In the genomic region with DNA sequence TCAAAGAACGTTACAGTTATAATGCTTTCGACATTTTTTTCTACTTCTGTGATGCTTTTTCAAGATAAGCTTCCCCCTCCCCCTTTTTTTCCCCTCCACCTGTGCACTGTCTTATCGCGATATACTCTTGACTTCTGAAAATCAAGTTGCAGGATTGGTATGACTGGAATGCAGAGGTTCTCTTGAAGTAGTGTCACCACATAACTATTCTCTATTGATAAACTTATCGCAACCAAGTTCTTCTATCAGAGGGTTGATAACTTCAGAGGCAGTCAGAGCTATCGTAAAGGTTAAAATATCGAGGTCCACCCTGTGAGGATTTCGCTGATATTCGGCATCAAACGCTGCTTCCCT, we compare ENCODE assay signal across 8 cellular contexts. TPM values are rescaled to one million over a fixed set of nuclear protein-coding genes. Genes with fewer than 3 reads are reported as not detected.
A peak's percentile ranks its signal among the peaks of the same experiment; 100 is the strongest.
DNase-seq lines count a peak whose midpoint lies in the region; ATAC-seq, FAIRE-seq and TF ChIP-seq lines count a peak whose summit lies in the region.

No MANE protein-coding gene starts in this region.

- ATAC-seq in pancreas (no peak), HG02763 (IDR thresholded peaks at IDR 0.05; ENCODE audit: unreplicated experiment) (no peak), GM21717 (IDR thresholded peaks at IDR 0.05; ENCODE audit: unreplicated experiment) (no peak)

- H3K27me3 ChIP-seq in GM23248 (replicated peaks; ENCODE audit: insufficient read depth) (no peaks in the 10 kb centered on the region), pancreas (no peaks in the 10 kb centered on the region)

- H3K27ac ChIP-seq in GM23248 (peak overlapping the region; percentile 76), epithelial cell of prostate (peak overlapping the region; percentile 63), pancreas (peak overlapping the region; percentile 71 to 90 (median 84))

- WGBS in GM23248 (ENCODE audit: low coverage in 1 of 2, low lambda C conversion rate in 2 of 2, missing lambda C conversion rate in 2 of 2), 2 experiments = 1% methylated on average over 10 of the region's 10 CpGs
- WGBS in pancreas, 2 donors = 1% methylated on average over 10 of the region's 10 CpGs

- DNase-seq in GM23248 (no peak), RPMI7951 (ENCODE audit: low read depth) (peak; percentile 29), epithelial cell of prostate (ENCODE audit: low read depth, low spot score) (no peak), pancreas (no peak), A172 (ENCODE audit: low spot score) (no peak), NCI-H2227 treated with DMSO at 0.1 percent for 48 hours (lab: John Stamatoyannopoulos, UW) (no peak)

- peak overlapping the region; percentile 84 for H3K9ac ChIP-seq in GM23248

- peaks cover 7% of the 10 kb centered on the region; the same call in 1 of the 2 replicates for H3F3A ChIP-seq in GM23248 (ENCODE audit: insufficient read depth)

- in situ Hi-C loops in GM23248 (cut with MboI) = no loop called here

- TF ChIP-seq CTCF in pancreas (IDR thresholded peaks at IDR 0.05) = no peak

- intact Hi-C loops in pancreas (cut with DNase I) = loop anchor here in 2 of 3 donors (10.0 kb wide), 3 partner anchors 94 to 434 kb away; a partner anchor contains a TSS

- H3K9me2 ChIP-seq in GM23248 (ENCODE audit: insufficient read depth) = no peaks in the 10 kb centered on the region

- H3K9me3 ChIP-seq in GM23248 (ENCODE audit: low read depth) = no peaks in the 10 kb centered on the region
- H3K9me3 ChIP-seq in pancreas = no peaks in the 10 kb centered on the region

- H2AFZ ChIP-seq in GM23248 = peak overlapping the region; percentile 87

- H4K20me1 ChIP-seq in GM23248 (ENCODE audit: insufficient read depth) = no peaks in the 10 kb centered on the region

- H3K4me3 ChIP-seq in GM23248 (peak overlapping the region; percentile 89), pancreas (peak overlapping the region; percentile 62 to 91 (median 84))

- peaks cover 24% of the 10 kb centered on the region for H3K79me2 ChIP-seq in GM23248 (ENCODE audit: insufficient read depth)

- no peak for FAIRE-seq in pancreas (lab: Jason Lieb, UNC)

- H3K36me3 ChIP-seq in GM23248 (ENCODE audit: low read depth) (no peaks in the 10 kb centered on the region), pancreas (no peaks in the 10 kb centered on the region)

- H3K4me1 ChIP-seq in GM23248 (ENCODE audit: insufficient read depth) = peaks cover 8% of the 10 kb centered on the region
- peaks cover 0 to 11% (median 10%) of the 10 kb centered on the region in 3 donors for H3K4me1 ChIP-seq in pancreas

- H3K4me2 ChIP-seq in GM23248 (ENCODE audit: unreplicated experiment) = peak overlapping the region; percentile 95

RNA-seq across cellular contexts. Expression of a gene that starts 0.8 kb away (rescaled TPM):
- 12.3 and 14.3 TPM in 2 replicates for total RNA-seq in GM23248 (2014; rRNA removed; shearing (Covaris generic))
- polyA plus RNA-seq in GM23248 (2016; fragmentation: Nextera tagmentation; extraction: Ambion mirVana) (14.9 and 16.3 TPM in 2 replicates), pancreas (10 to 100 TPM in 1 of 2 donors, 1 to 10 TPM in 1; 6.7 to 10.8 TPM)
- 17.1 and 19.0 TPM in 2 replicates for total RNA-seq in RPMI7951 (2014; rRNA removed; shearing (Covaris generic))
- 1 to 10 TPM; 3.3 to 7.5 (median 5.2) TPM for total RNA-seq in pancreas
- 29.3 and 34.2 TPM in 2 replicates for total RNA-seq in A172 (2014; rRNA removed; shearing (Covaris generic))

RNA-seq across cellular contexts. Expression of a gene that starts 6.5 kb away (rescaled TPM):
- total RNA-seq in GM23248 (2014; rRNA removed; shearing (Covaris generic)) = 3.4 and 3.9 TPM in 2 replicates
- 2.5 and 3.2 TPM in 2 replicates for polyA plus RNA-seq in GM23248 (2016; fragmentation: Nextera tagmentation; extraction: Ambion mirVana)
- 5.3 and 8.8 TPM in 2 replicates for total RNA-seq in RPMI7951 (2014; rRNA removed; shearing (Covaris generic))
- total RNA-seq in pancreas = 1 to 10 TPM in 1 of 6 donors, under 1 TPM in 5; 0.63 to 1.1 (median 0.80) TPM
- 1 to 10 TPM; 1.3 to 3.9 TPM for polyA plus RNA-seq in pancreas
- total RNA-seq in A172 (2014; rRNA removed; shearing (Covaris generic)) = 9.4 and 15.8 TPM in 2 replicates

RNA-seq across cellular contexts. Expression of a gene that starts 24.2 kb away (rescaled TPM):
- total RNA-seq in GM23248 (2014; rRNA removed; shearing (Covaris generic)) = not detected in 2 replicates
- polyA plus RNA-seq in GM23248 (2016; fragmentation: Nextera tagmentation; extraction: Ambion mirVana) (not detected in 2 replicates), pancreas (not detected)
- not detected in 2 replicates for total RNA-seq in RPMI7951 (2014; rRNA removed; shearing (Covaris generic))
- total RNA-seq in pancreas = not detected
- total RNA-seq in A172 (2014; rRNA removed; shearing (Covaris generic)) = not detected in 2 replicates

RNA-seq across cellular contexts. Expression of a gene that starts 40.4 kb away (rescaled TPM):
- 2.1 TPM in 1 of 2 replicates, not detected in the other for total RNA-seq in GM23248 (2014; rRNA removed; shearing (Covaris generic))
- 0.74 and 1.2 TPM in 2 replicates for polyA plus RNA-seq in GM23248 (2016; fragmentation: Nextera tagmentation; extraction: Ambion mirVana)
- 0.72 and 1.5 TPM in 2 replicates for total RNA-seq in RPMI7951 (2014; rRNA removed; shearing (Covaris generic))
- under 1 TPM in 1 of 6 donors, not detected in 5; 0.13 TPM for total RNA-seq in pancreas
- under 1 TPM in 1 of 2 donors, not detected in 1; 0.14 TPM for polyA plus RNA-seq in pancreas
- total RNA-seq in A172 (2014; rRNA removed; shearing (Covaris generic)) = not detected in 2 replicates

RNA-seq across cellular contexts. Expression of a gene that starts 58.5 kb away (rescaled TPM):
- 66.7 and 70.8 TPM in 2 replicates for total RNA-seq in GM23248 (2014; rRNA removed; shearing (Covaris generic))
- polyA plus RNA-seq in GM23248 (2016; fragmentation: Nextera tagmentation; extraction: Ambion mirVana) (82.0 and 89.4 TPM in 2 replicates), pancreas (10 to 100 TPM; 38.6 to 40.4 TPM)
- 86.2 and 88.2 TPM in 2 replicates for total RNA-seq in RPMI7951 (2014; rRNA removed; shearing (Covaris generic))
- total RNA-seq in pancreas = 10 to 100 TPM; 15.2 to 27.5 (median 21.3) TPM
- 116 and 127 TPM in 2 replicates for total RNA-seq in A172 (2014; rRNA removed; shearing (Covaris generic))
